In genomic region chr1:201469645-201470074, GRCh38 we compare ENCODE assay signal across 8 cellular contexts. TPM values are rescaled to one million over a fixed set of nuclear protein-coding genes. Genes with fewer than 3 reads are reported as not detected.
DNase-seq lines count a peak whose midpoint lies in the region; ATAC-seq, FAIRE-seq and TF ChIP-seq lines count a peak whose summit lies in the region.

No MANE protein-coding gene starts in this region.

- H3K27me3 ChIP-seq in adipocyte (replicated peaks; ENCODE audit: control insufficient read depth, insufficient read depth, low read length) (no peaks in the 10 kb centered on the region), iPS DF 6.9 (ENCODE audit: control insufficient read depth, insufficient read depth, low read length) (peaks cover 6% of the 10 kb centered on the region; the same call in 1 of the 2 replicates), small intestine (ENCODE audit: control insufficient read depth in 2 of 2, insufficient read depth in 2 of 2, low read length in 2 of 2) (peaks cover 0 to 4% of the 10 kb centered on the region in 2 donors)

- peaks cover 1 to 13% of the 10 kb centered on the region in 2 donors for H3K4me1 Mint-ChIP-seq in stimulated activated naive B cell treated with anti-CD40 and anti-IgM and Interleukin-4, amounts not matched to agents 10 μg/mL and 1 μg/mL and 100 μg/mL, for 72 hours

- TF ChIP-seq POLR2A in GM12892 (IDR thresholded peaks at IDR 0.05; ENCODE audit: low read depth, low read length) = no peak

- no peak for DNase-seq in adipocyte (ENCODE audit: low read depth)
- DNase-seq in iPS DF 6.9 (ENCODE audit: low read depth, low spot score) = no peak
- DNase-seq in stimulated activated naive B cell treated with anti-CD40 and anti-IgM and Interleukin-4, amounts not matched to agents 10 μg/mL and 1 μg/mL and 100 μg/mL, for 72 hours = no peak
- no peak for DNase-seq in GM12892 (ENCODE audit: insufficient read length)
- DNase-seq in NCI-H1694 (lab: John Stamatoyannopoulos, UW) = no peak
- no peak for DNase-seq in small intestine

- H3K9ac ChIP-seq in adipocyte (ENCODE audit: low read length) = peak overlapping the region; percentile 99

- FAIRE-seq in GM12892 (lab: Jason Lieb, UNC) (no peak), small intestine (lab: Jason Lieb, UNC) (no peak)

- H3K27ac Mint-ChIP-seq in stimulated activated naive B cell treated with anti-CD40 and anti-IgM and Interleukin-4, amounts not matched to agents 10 μg/mL and 1 μg/mL and 100 μg/mL, for 72 hours = no peak overlapping the region

- peak overlapping the region; percentile 47 to 54 for H3K4me3 Mint-ChIP-seq in stimulated activated naive B cell treated with anti-CD40 and anti-IgM and Interleukin-4, amounts not matched to agents 10 μg/mL and 1 μg/mL and 100 μg/mL, for 72 hours

- peaks cover 56 to 84% of the 10 kb centered on the region in 2 donors for H3K27me3 Mint-ChIP-seq in stimulated activated naive B cell treated with anti-CD40 and anti-IgM and Interleukin-4, amounts not matched to agents 10 μg/mL and 1 μg/mL and 100 μg/mL, for 72 hours

- ATAC-seq in HG02852 (IDR thresholded peaks at IDR 0.05; ENCODE audit: unreplicated experiment) = peak; percentile 2
- no peak for ATAC-seq in stimulated activated naive B cell treated with anti-CD40 and anti-IgM and Interleukin-4, amounts not matched to agents 10 μg/mL and 1 μg/mL and 100 μg/mL, for 72 hours (replicated peaks)
- ATAC-seq in HG03045 (IDR thresholded peaks at IDR 0.05; ENCODE audit: unreplicated experiment) = no peak

- H3K4me1 ChIP-seq in adipocyte (ENCODE audit: control insufficient read depth, insufficient read depth, low read length) (peaks cover 33% of the 10 kb centered on the region), iPS DF 6.9 (ENCODE audit: control insufficient read depth, insufficient read depth, low read length) (peaks cover 6% of the 10 kb centered on the region), small intestine (ENCODE audit: control insufficient read depth in 2 of 2, insufficient read depth in 1 of 2, low read depth in 1 of 2, low read length in 1 of 2) (no peaks in the 10 kb centered on the region)

- no CpG with 5 or more reads among the region's 16 CpGs for WGBS in iPS DF 6.9 (ENCODE audit: insufficient coverage, insufficient read length)
- WGBS in small intestine, 3 donors = 41 to 56% (median 51%) methylated on average over 14 to 16 of the region's 16 CpGs

- H3K9me3 ChIP-seq in adipocyte (ENCODE audit: control insufficient read depth, low read length) (no peaks in the 10 kb centered on the region), iPS DF 6.9 (ENCODE audit: control insufficient read depth, insufficient read depth, low read length) (no peaks in the 10 kb centered on the region), small intestine (ENCODE audit: control insufficient read depth, low read depth) (no peaks in the 10 kb centered on the region)

- H3K36me3 Mint-ChIP-seq in stimulated activated naive B cell treated with anti-CD40 and anti-IgM and Interleukin-4, amounts not matched to agents 10 μg/mL and 1 μg/mL and 100 μg/mL, for 72 hours = no peaks in the 10 kb centered on the region

- H3K27ac ChIP-seq in iPS DF 6.9 (ENCODE audit: low read length) (no peak overlapping the region), small intestine (ENCODE audit: low read depth in 1 of 2, low read length in 1 of 2) (peak overlapping the region in 1 of 2 donors; percentile 31)

- peaks cover 17% of the 10 kb centered on the region for H3K36me3 ChIP-seq in adipocyte (ENCODE audit: control insufficient read depth, insufficient read depth, low read length, severe bottlenecking)
- H3K36me3 ChIP-seq in iPS DF 6.9 (ENCODE audit: control insufficient read depth, insufficient read depth, low read length) = peaks cover 13% of the 10 kb centered on the region; the same call in 1 of the 2 replicates
- H3K36me3 ChIP-seq in small intestine (ENCODE audit: control insufficient read depth in 2 of 2, insufficient read depth in 2 of 2, low read length in 2 of 2) = no peaks in the 10 kb centered on the region

- no peaks in the 10 kb centered on the region for H3K9me3 Mint-ChIP-seq in stimulated activated naive B cell treated with anti-CD40 and anti-IgM and Interleukin-4, amounts not matched to agents 10 μg/mL and 1 μg/mL and 100 μg/mL, for 72 hours

- H3K4me3 ChIP-seq in adipocyte (ENCODE audit: low read length) (peak overlapping the region; percentile 97), iPS DF 6.9 (ENCODE audit: low read length) (peak overlapping the region; percentile 62; the same call in 1 of the 2 replicates), small intestine (ENCODE audit: low read depth in 1 of 2, low read length in 2 of 2) (no peak overlapping the region)

RNA-seq across cellular contexts. Expression of gene PHLDA3, which starts 0.7 kb away (rescaled TPM):
- 5.7 TPM for polyA plus RNA-seq in GM12892 (2012; ENCODE audit: missing spikeins)
- polyA plus RNA-seq in small intestine = 10 to 100 TPM in 1 of 3 donors, 1 to 10 TPM in 1, under 1 TPM in 1; 0.89 to 13.3 (median 5.7) TPM

RNA-seq across cellular contexts. Expression of gene CSRP1, which starts 37.3 kb away (rescaled TPM):
- polyA plus RNA-seq in GM12892 (2012; ENCODE audit: missing spikeins) = 35.2 TPM
- polyA plus RNA-seq in small intestine = 100 to 1,000 TPM in 2 of 3 donors, 10 to 100 TPM in 1; 98.6 to 181 (median 126) TPM

RNA-seq across cellular contexts. Expression of gene TNNI1, which starts 48.1 kb away (rescaled TPM):
- 0.40 TPM for polyA plus RNA-seq in GM12892 (2012; ENCODE audit: missing spikeins)
- polyA plus RNA-seq in small intestine = 1 to 10 TPM in 2 of 3 donors, under 1 TPM in 1; 0.01 to 5.8 (median 3.2) TPM

Comparison
In these comparisons a context has a peak if more than half of its experiments do, and no peak if none do; other contexts are left out.
1. H3K4me3 ChIP-seq: peak in adipocyte (single experiment) and iPS DF 6.9 (single experiment); none in small intestine (0 of 2).